Comparison of ENCODE assay signal across 8 cellular contexts in the genomic region with DNA sequence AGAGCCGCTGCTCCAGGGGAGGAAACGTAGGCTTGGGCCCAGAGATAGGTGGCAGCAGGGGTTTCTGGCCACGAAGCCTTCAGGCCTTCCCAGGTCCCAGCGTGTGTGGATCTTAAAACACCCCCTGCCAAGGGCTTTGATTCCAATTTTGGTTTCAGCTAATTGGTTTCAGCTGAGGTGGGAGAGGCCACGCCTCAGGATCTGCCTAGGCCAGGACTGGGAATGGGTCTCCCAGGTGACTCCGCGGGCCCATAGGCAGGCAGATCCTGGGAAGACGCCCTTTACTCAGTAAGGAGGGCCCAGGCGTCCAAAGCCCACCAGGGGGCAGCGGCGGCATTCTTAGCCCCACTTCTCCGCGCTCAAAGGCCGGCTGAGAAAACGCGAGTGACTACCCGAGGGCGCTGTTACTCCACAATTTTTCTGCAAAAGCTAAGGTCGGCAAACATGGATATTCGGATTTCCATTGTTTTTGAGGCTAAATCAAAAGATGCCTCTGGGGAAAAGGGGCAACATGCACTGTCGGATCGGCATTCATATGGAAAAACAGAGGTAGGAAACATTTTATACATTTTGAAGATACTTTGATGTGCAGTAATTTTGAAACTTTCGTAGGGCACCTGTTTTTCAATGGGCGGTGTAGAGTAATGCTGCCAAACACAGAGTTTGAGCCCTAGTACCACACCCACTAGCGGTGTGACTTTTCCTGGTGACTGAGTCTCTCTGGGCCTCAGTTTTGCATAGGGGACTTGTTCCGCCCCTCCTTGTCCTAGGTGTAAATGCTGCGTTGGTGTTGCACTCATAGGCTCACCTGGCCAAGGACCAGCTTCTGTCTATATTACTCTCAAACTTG. TPM values are rescaled to one million over a fixed set of nuclear protein-coding genes. Genes with fewer than 3 reads are reported as not detected.
DNase-seq lines count a peak whose midpoint lies in the region; ATAC-seq and TF ChIP-seq lines count a peak whose summit lies in the region.

No MANE protein-coding gene starts in this region.

- H4K20me1 ChIP-seq in PC-3 (ENCODE audit: low read length) (no peaks in the 10 kb centered on the region), fibroblast of lung (ENCODE audit: control insufficient read depth, extremely low read depth, insufficient read depth, low read length) (no peaks in the 10 kb centered on the region)

- TF ChIP-seq CTCF in PC-3 (conservative IDR thresholded peaks at IDR 0.05; ENCODE audit: low read depth, low read length) = peak; percentile 99
- peak; percentile 99 for TF ChIP-seq CTCF in fibroblast of lung (conservative IDR thresholded peaks at IDR 0.05 in 1 of 2, IDR thresholded peaks at IDR 0.05 in 1 of 2; ENCODE audit: low read depth in 1 of 2, low read length in 2 of 2)

- no peaks in the 10 kb centered on the region for H3K36me3 Mint-ChIP-seq in activated T-cell treated with anti-CD3 and anti-CD28 coated beads, Interleukin-2, amount 50 U/mL, for 72 hours (ENCODE audit: insufficient read depth in 2 of 2)
- H3K36me3 Mint-ChIP-seq in natural killer cell treated with Interleukin-12 subunit alpha and Interleukin-12 subunit beta and Interleukin-15 and Interleukin-18, amount 100 ng/mL, for 72 hours = no peaks in the 10 kb centered on the region
- no peaks in the 10 kb centered on the region for H3K36me3 Mint-ChIP-seq in stimulated activated naive CD8-positive, alpha-beta T cell treated with anti-CD3 and anti-CD28 coated beads, Interleukin-15, Interleukin-2, amounts not matched to agents 100 ng/mL and 50 ng/mL, for 24 hours (ENCODE audit: low read depth)

- H3K9me3 ChIP-seq in HUES64 (ENCODE audit: insufficient read depth, low read depth, low read length) = no peaks in the 10 kb centered on the region
- H3K9me3 ChIP-seq in PC-3 (ENCODE audit: low read length) = no peaks in the 10 kb centered on the region
- no peaks in the 10 kb centered on the region for H3K9me3 ChIP-seq in fibroblast of lung (ENCODE audit: control insufficient read depth, insufficient read depth, low read depth, low read length)

- H3K79me2 ChIP-seq in PC-3 (ENCODE audit: low read length) = no peaks in the 10 kb centered on the region
- H3K79me2 ChIP-seq in fibroblast of lung (ENCODE audit: control insufficient read depth, insufficient read depth, low read length) = no peaks in the 10 kb centered on the region

- CTCF ChIA-PET in PC-3 (lab: Charles Lee) = interaction anchor here (0.5 to 1.5 kb wide), 6 partner anchors 31 to 260 kb away, joined by 3 to 8 read pairs (median 4); a partner anchor contains a TSS

- WGBS in HUES64 = 19% methylated on average over 27 of the region's 27 CpGs

- H3K4me1 ChIP-seq in HUES64 (ENCODE audit: insufficient read depth, low read length) (peaks cover 14% of the 10 kb centered on the region), PC-3 (ENCODE audit: insufficient read depth, low read length) (peaks cover 18% of the 10 kb centered on the region), fibroblast of lung (ENCODE audit: control insufficient read depth, extremely low read depth, insufficient read depth, low read length) (peaks cover 5% of the 10 kb centered on the region)

- H3K9me2 ChIP-seq in PC-3 (replicated peaks; ENCODE audit: low read length) = no peaks in the 10 kb centered on the region

- H3K27ac ChIP-seq in HUES64 (ENCODE audit: low read depth, low read length) = 0 out of 2 replicates have a peak overlapping the region, but pooled peaks have one; percentile 24
- H3K27ac ChIP-seq in PC-3 (ENCODE audit: low read length) = peak overlapping the region; percentile 23
- H3K27ac ChIP-seq in fibroblast of lung (ENCODE audit: insufficient read depth, low read length) = no peak overlapping the region

- no TSS peak for BruUV-seq in PC-3 (replicated peaks; lab: Mats Ljungman, UMichigan)

- intact Hi-C loops in PC-3 (cut with micrococcal nuclease) = loop anchor here (1.0 to 5.0 kb wide), 8 partner anchors 35 to 576 kb away; no protein-coding TSS in a partner anchor

- H3K36me3 ChIP-seq in HUES64 (ENCODE audit: insufficient read depth, low read length) = no peaks in the 10 kb centered on the region
- no peaks in the 10 kb centered on the region for H3K36me3 ChIP-seq in PC-3 (ENCODE audit: low read depth, low read length)
- no peaks in the 10 kb centered on the region for H3K36me3 ChIP-seq in fibroblast of lung (ENCODE audit: control insufficient read depth, insufficient read depth, low read length)

- ATAC-seq in GM21576 (IDR thresholded peaks at IDR 0.05; ENCODE audit: unreplicated experiment) = peak; percentile 86
- peak; percentile 98 for ATAC-seq in PC-3
- peak; percentile 93 to 95 for ATAC-seq in activated T-cell treated with anti-CD3 and anti-CD28 coated beads, Interleukin-2, amount 50 U/mL, for 72 hours (replicated peaks in 1 of 2)
- peak; percentile 59 to 77 for ATAC-seq in natural killer cell treated with Interleukin-12 subunit alpha and Interleukin-12 subunit beta and Interleukin-15 and Interleukin-18, amount 100 ng/mL, for 72 hours

- peak overlapping the region; percentile 58 for H3K4me2 ChIP-seq in PC-3 (ENCODE audit: low read length)
- H3K4me2 ChIP-seq in fibroblast of lung (ENCODE audit: extremely low read depth, insufficient read depth, low read length) = no peak overlapping the region

- POLR2A ChIA-PET in PC-3 (lab: Charles Lee; ENCODE audit: unreplicated experiment) = no interaction called here

- H3K9me3 Mint-ChIP-seq in activated T-cell treated with anti-CD3 and anti-CD28 coated beads, Interleukin-2, amount 50 U/mL, for 72 hours = no peaks in the 10 kb centered on the region
- no peaks in the 10 kb centered on the region for H3K9me3 Mint-ChIP-seq in natural killer cell treated with Interleukin-12 subunit alpha and Interleukin-12 subunit beta and Interleukin-15 and Interleukin-18, amount 100 ng/mL, for 72 hours
- no peaks in the 10 kb centered on the region for H3K9me3 Mint-ChIP-seq in stimulated activated naive CD8-positive, alpha-beta T cell treated with anti-CD3 and anti-CD28 coated beads, Interleukin-15, Interleukin-2, amounts not matched to agents 100 ng/mL and 50 ng/mL, for 24 hours

- H2AFZ ChIP-seq in PC-3 (ENCODE audit: low read length) (peak overlapping the region; percentile 36), fibroblast of lung (ENCODE audit: low read length) (peak overlapping the region; percentile 19)

- peak overlapping the region; percentile 36 to 80 for H3K4me3 Mint-ChIP-seq in activated T-cell treated with anti-CD3 and anti-CD28 coated beads, Interleukin-2, amount 50 U/mL, for 72 hours
- no peak overlapping the region for H3K4me3 Mint-ChIP-seq in natural killer cell treated with Interleukin-12 subunit alpha and Interleukin-12 subunit beta and Interleukin-15 and Interleukin-18, amount 100 ng/mL, for 72 hours
- peak overlapping the region; percentile 51 for H3K4me3 Mint-ChIP-seq in stimulated activated naive CD8-positive, alpha-beta T cell treated with anti-CD3 and anti-CD28 coated beads, Interleukin-15, Interleukin-2, amounts not matched to agents 100 ng/mL and 50 ng/mL, for 24 hours

- no peak overlapping the region for H3K27ac Mint-ChIP-seq in activated T-cell treated with anti-CD3 and anti-CD28 coated beads, Interleukin-2, amount 50 U/mL, for 72 hours
- no peak overlapping the region for H3K27ac Mint-ChIP-seq in natural killer cell treated with Interleukin-12 subunit alpha and Interleukin-12 subunit beta and Interleukin-15 and Interleukin-18, amount 100 ng/mL, for 72 hours
- no peak overlapping the region for H3K27ac Mint-ChIP-seq in stimulated activated naive CD8-positive, alpha-beta T cell treated with anti-CD3 and anti-CD28 coated beads, Interleukin-15, Interleukin-2, amounts not matched to agents 100 ng/mL and 50 ng/mL, for 24 hours

- no peaks in the 10 kb centered on the region for H3K27me3 ChIP-seq in HUES64 (ENCODE audit: insufficient read depth, low read length)
- H3K27me3 ChIP-seq in PC-3 (ENCODE audit: low read length) = no peaks in the 10 kb centered on the region
- H3K27me3 ChIP-seq in fibroblast of lung (ENCODE audit: control insufficient read depth, insufficient read depth, low read length) = no peaks in the 10 kb centered on the region

- H3K9ac ChIP-seq in HUES64 (ENCODE audit: low read depth, low read length) = 0 out of 2 replicates have a peak overlapping the region, but pooled peaks have one; percentile 21
- H3K9ac ChIP-seq in PC-3 (ENCODE audit: low read length) = 0 out of 2 replicates have a peak overlapping the region, but pooled peaks have one; percentile 21
- H3K9ac ChIP-seq in fibroblast of lung (ENCODE audit: insufficient read depth, low read length) = no peak overlapping the region

- H3F3A ChIP-seq in PC-3 (ENCODE audit: low read length, unreplicated experiment) = no peaks in the 10 kb centered on the region

- H3K27me3 Mint-ChIP-seq in activated T-cell treated with anti-CD3 and anti-CD28 coated beads, Interleukin-2, amount 50 U/mL, for 72 hours (ENCODE audit: low read depth) = peaks cover 68% of the 10 kb centered on the region
- H3K27me3 Mint-ChIP-seq in natural killer cell treated with Interleukin-12 subunit alpha and Interleukin-12 subunit beta and Interleukin-15 and Interleukin-18, amount 100 ng/mL, for 72 hours = peaks cover 59 to 69% of the 10 kb centered on the region in 2 donors
- peaks cover 54% of the 10 kb centered on the region for H3K27me3 Mint-ChIP-seq in stimulated activated naive CD8-positive, alpha-beta T cell treated with anti-CD3 and anti-CD28 coated beads, Interleukin-15, Interleukin-2, amounts not matched to agents 100 ng/mL and 50 ng/mL, for 24 hours

- DNase-seq in DMS79 (lab: John Stamatoyannopoulos, UW) (peak; percentile 55), PC-3 (peak; percentile 93), fibroblast of lung (ENCODE audit: low read depth in 2 of 2) (peak; percentile 79 to 88)
- DNase-seq in activated T-cell treated with anti-CD3 and anti-CD28 coated beads, Interleukin-2, amount 50 U/mL, for 72 hours = peak; percentile 78 to 81
- no peak for DNase-seq in natural killer cell treated with Interleukin-12 subunit alpha and Interleukin-12 subunit beta and Interleukin-15 and Interleukin-18, amount 100 ng/mL, for 72 hours (ENCODE audit: low spot score)

- H3K4me3 ChIP-seq in HUES64 (ENCODE audit: low read length) (peak overlapping the region; percentile 23), PC-3 (ENCODE audit: low read length) (peak overlapping the region; percentile 11; the same call in 1 of the 2 replicates), fibroblast of lung (replicated peaks in 1 of 4; ENCODE audit: control extremely low read depth in 1 of 4, insufficient read depth in 1 of 4, low read depth in 3 of 4, low read length in 4 of 4) (no peak overlapping the region)

- peaks cover 10% of the 10 kb centered on the region for H3K4me1 Mint-ChIP-seq in activated T-cell treated with anti-CD3 and anti-CD28 coated beads, Interleukin-2, amount 50 U/mL, for 72 hours (ENCODE audit: low read depth)
- H3K4me1 Mint-ChIP-seq in natural killer cell treated with Interleukin-12 subunit alpha and Interleukin-12 subunit beta and Interleukin-15 and Interleukin-18, amount 100 ng/mL, for 72 hours (ENCODE audit: low read depth in 2 of 2) = peaks cover 2 to 4% of the 10 kb centered on the region in 2 donors
- peaks cover 5% of the 10 kb centered on the region for H3K4me1 Mint-ChIP-seq in stimulated activated naive CD8-positive, alpha-beta T cell treated with anti-CD3 and anti-CD28 coated beads, Interleukin-15, Interleukin-2, amounts not matched to agents 100 ng/mL and 50 ng/mL, for 24 hours (ENCODE audit: low read depth)

RNA-seq across cellular contexts. Expression of a gene that starts 31.8 kb away (rescaled TPM):
- 14.9 TPM for polyA plus RNA-seq in HUES64 (2013, experiment 1 of 2)
- polyA plus RNA-seq in HUES64 (2013, experiment 2 of 2) = 14.5 TPM
- 28.1 and 29.9 TPM in 2 replicates for total RNA-seq in PC-3 (2014; rRNA removed)
- total RNA-seq in activated T-cell treated with anti-CD3 and anti-CD28 coated beads, Interleukin-2, amount 50 U/mL, for 72 hours = 10 to 100 TPM; 23.8 to 30.1 TPM
- total RNA-seq in fibroblast of lung = 21.3 and 30.2 TPM in 2 replicates
- 18.8 and 20.1 TPM in 2 replicates for polyA plus RNA-seq in fibroblast of lung
- polyA plus RNA-seq in fibroblast of lung (2012) = 20.1 and 20.2 TPM in 2 replicates
- polyA minus RNA-seq in fibroblast of lung (ENCODE audit: low replicate concordance) = 13.4 and 17.8 TPM in 2 replicates
- 10 to 100 TPM; 13.8 to 27.8 TPM for total RNA-seq in natural killer cell treated with Interleukin-12 subunit alpha and Interleukin-12 subunit beta and Interleukin-15 and Interleukin-18, amount 100 ng/mL, for 72 hours

RNA-seq across cellular contexts. Expression of a gene that starts 48.8 kb away (rescaled TPM):
- 28.5 TPM for polyA plus RNA-seq in HUES64 (2013, experiment 1 of 2)
- polyA plus RNA-seq in HUES64 (2013, experiment 2 of 2) = 28.8 TPM
- 59.9 and 61.0 TPM in 2 replicates for total RNA-seq in PC-3 (2014; rRNA removed)
- 10 to 100 TPM; 23.3 to 25.6 TPM for total RNA-seq in activated T-cell treated with anti-CD3 and anti-CD28 coated beads, Interleukin-2, amount 50 U/mL, for 72 hours
- 10.0 and 11.4 TPM in 2 replicates for total RNA-seq in fibroblast of lung
- 16.4 and 24.7 TPM in 2 replicates for polyA plus RNA-seq in fibroblast of lung
- polyA plus RNA-seq in fibroblast of lung (2012) = 17.1 and 25.7 TPM in 2 replicates
- polyA minus RNA-seq in fibroblast of lung (ENCODE audit: low replicate concordance) = 3.0 and 26.7 TPM in 2 replicates
- total RNA-seq in natural killer cell treated with Interleukin-12 subunit alpha and Interleukin-12 subunit beta and Interleukin-15 and Interleukin-18, amount 100 ng/mL, for 72 hours = 10 to 100 TPM; 28.6 to 29.6 TPM

Comparison
In these comparisons a context has a peak if more than half of its experiments do, and no peak if none do; other contexts are left out.
1. H3K4me3 ChIP-seq: peak in HUES64 (single experiment) and PC-3 (single experiment); none in fibroblast of lung (0 of 4).
2. Peak in every context shown above with its lines, with median percentiles within 50 percentile points of each other: ATAC-seq.